Comparison of ENCODE assay signal across 17 cellular contexts in genomic region chr14:74973905-74974363, GRCh38. TPM values are rescaled to one million over a fixed set of nuclear protein-coding genes. Genes with fewer than 3 reads are reported as not detected.
A peak's percentile ranks its signal among the peaks of the same experiment; 100 is the strongest.
DNase-seq lines count a peak whose midpoint lies in the region; ATAC-seq lines count a peak whose summit lies in the region.
"Had no signal": no experiment of that assay in that cellular context is flagged by ENCODE, and none has a peak within 500 bp of the region (broad histone marks: within the 10 kb centered on the region; RNA-seq: fewer than 3 reads in every experiment).

No MANE protein-coding gene starts in this region.

- H3K4me1 Mint-ChIP-seq in stimulated activated naive CD8-positive, alpha-beta T cell treated with anti-CD3 and anti-CD28 coated beads, Interleukin-15, amount 100 ng/mL, for 72 hours = peaks cover 15% of the 10 kb centered on the region
- H3K4me1 Mint-ChIP-seq in dendritic cell treated with granulocyte-macrophage colony-stimulating factor and Interleukin-4, amounts not matched to agents 40 ng/mL and 50 ng/mL, for 4 days (ENCODE audit: low read depth) = peaks cover 19% of the 10 kb centered on the region
- H3K4me1 Mint-ChIP-seq in naive thymus-derived CD8-positive, alpha-beta T cell = peaks cover 0 to 8% (median 6%) of the 10 kb centered on the region in 4 donors
- no peaks in the 10 kb centered on the region for H3K4me1 Mint-ChIP-seq in activated T-cell treated with anti-CD3 and anti-CD28 coated beads, Interleukin-2, amount 50 U/mL, for 4 hours (ENCODE audit: low read depth)
- H3K4me1 Mint-ChIP-seq: activated T-helper 17 cell treated with anti-CD3 and anti-CD28 coated beads, Interleukin-2, amount 50 U/mL, for 72 hours; naive B cell had no signal

- DNase-seq in stimulated activated naive CD8-positive, alpha-beta T cell treated with anti-CD3 and anti-CD28 coated beads, Interleukin-15, amount 100 ng/mL, for 72 hours = no peak
- DNase-seq in stimulated activated naive CD8-positive, alpha-beta T cell treated with anti-CD3 and anti-CD28 coated beads, Interleukin-15, Interleukin-2, amounts not matched to agents 100 U/mL and 50 U/mL, for 24 hours = no peak
- no peak for DNase-seq in naive thymus-derived CD8-positive, alpha-beta T cell
- DNase-seq in HuH-7 (ENCODE audit: low spot score) (no peak), NCI-H1436 treated with DMSO at 0.1 percent for 48 hours (lab: John Stamatoyannopoulos, UW) (no peak), medulla oblongata (ENCODE audit: extremely low spot score) (no peak)
- no peak for DNase-seq in activated T-cell treated with anti-CD3 and anti-CD28 coated beads, Interleukin-2, amount 50 U/mL, for 4 hours
- DNase-seq: activated CD4-positive, alpha-beta T cell treated with anti-CD3 and anti-CD28 coated beads for 1 hour; KG1; naive B cell; NCI-H1048; NCI-H2081; testis had no signal

- no peak overlapping the region for H3K4me3 Mint-ChIP-seq in stimulated activated naive CD8-positive, alpha-beta T cell treated with anti-CD3 and anti-CD28 coated beads, Interleukin-15, amount 100 ng/mL, for 72 hours
- H3K4me3 Mint-ChIP-seq in dendritic cell treated with granulocyte-macrophage colony-stimulating factor and Interleukin-4, amounts not matched to agents 40 ng/mL and 50 ng/mL, for 4 days = no peak overlapping the region
- no peak overlapping the region for H3K4me3 Mint-ChIP-seq in naive thymus-derived CD8-positive, alpha-beta T cell
- no peak overlapping the region for H3K4me3 Mint-ChIP-seq in activated T-cell treated with anti-CD3 and anti-CD28 coated beads, Interleukin-2, amount 50 U/mL, for 4 hours
- H3K4me3 Mint-ChIP-seq: activated CD8-positive, alpha-beta memory T cell treated with anti-CD3 and anti-CD28 coated beads, Interleukin-2, amount 10 ng/mL, durations not matched to agents 7 days and 5 days; activated T-helper 17 cell treated with anti-CD3 and anti-CD28 coated beads, Interleukin-2, amount 50 U/mL, for 72 hours; immature natural killer cell; naive B cell had no signal

- ATAC-seq in stimulated activated naive CD8-positive, alpha-beta T cell treated with anti-CD3 and anti-CD28 coated beads, Interleukin-15, amount 100 ng/mL, for 72 hours = no peak
- no peak for ATAC-seq in stimulated activated naive CD8-positive, alpha-beta T cell treated with anti-CD3 and anti-CD28 coated beads, Interleukin-15, Interleukin-2, amounts not matched to agents 100 U/mL and 50 U/mL, for 24 hours
- ATAC-seq in naive thymus-derived CD8-positive, alpha-beta T cell = no peak
- ATAC-seq in activated T-cell treated with anti-CD3 and anti-CD28 coated beads, Interleukin-2, amount 50 U/mL, for 4 hours = no peak

- POLR2A ChIA-PET in naive thymus-derived CD8-positive, alpha-beta T cell (lab: Charles Lee) = no interaction called here

- H3K27ac Mint-ChIP-seq in stimulated activated naive CD8-positive, alpha-beta T cell treated with anti-CD3 and anti-CD28 coated beads, Interleukin-15, amount 100 ng/mL, for 72 hours = peak overlapping the region; percentile 33 to 50
- H3K27ac Mint-ChIP-seq in dendritic cell treated with granulocyte-macrophage colony-stimulating factor and Interleukin-4, amounts not matched to agents 40 ng/mL and 50 ng/mL, for 4 days = peak overlapping the region; percentile 76
- H3K27ac Mint-ChIP-seq in naive thymus-derived CD8-positive, alpha-beta T cell = peak overlapping the region in 6 of 10 donors; percentile 16 to 75 (median 31)
- H3K27ac Mint-ChIP-seq: activated CD8-positive, alpha-beta memory T cell treated with anti-CD3 and anti-CD28 coated beads, Interleukin-2, amount 10 ng/mL, durations not matched to agents 7 days and 5 days; activated T-helper 17 cell treated with anti-CD3 and anti-CD28 coated beads, Interleukin-2, amount 50 U/mL, for 72 hours had no signal

- H3K36me3 Mint-ChIP-seq in dendritic cell treated with granulocyte-macrophage colony-stimulating factor and Interleukin-4, amounts not matched to agents 40 ng/mL and 50 ng/mL, for 4 days (ENCODE audit: low read depth) = no peaks in the 10 kb centered on the region
- H3K36me3 Mint-ChIP-seq in naive thymus-derived CD8-positive, alpha-beta T cell = no peaks in the 10 kb centered on the region
- no peaks in the 10 kb centered on the region for H3K36me3 Mint-ChIP-seq in activated T-cell treated with anti-CD3 and anti-CD28 coated beads, Interleukin-2, amount 50 U/mL, for 4 hours (ENCODE audit: insufficient read depth)
- H3K36me3 Mint-ChIP-seq: activated CD8-positive, alpha-beta memory T cell treated with anti-CD3 and anti-CD28 coated beads, Interleukin-2, amount 10 ng/mL, durations not matched to agents 7 days and 5 days; immature natural killer cell; naive B cell had no signal

- H3K27me3 Mint-ChIP-seq in stimulated activated naive CD8-positive, alpha-beta T cell treated with anti-CD3 and anti-CD28 coated beads, Interleukin-15, amount 100 ng/mL, for 72 hours = no peaks in the 10 kb centered on the region
- peaks cover 1% of the 10 kb centered on the region for H3K27me3 Mint-ChIP-seq in dendritic cell treated with granulocyte-macrophage colony-stimulating factor and Interleukin-4, amounts not matched to agents 40 ng/mL and 50 ng/mL, for 4 days
- H3K27me3 Mint-ChIP-seq in naive thymus-derived CD8-positive, alpha-beta T cell = peaks cover 0 to under 1% (median 0%) of the 10 kb centered on the region in 5 donors
- no peaks in the 10 kb centered on the region for H3K27me3 Mint-ChIP-seq in activated T-cell treated with anti-CD3 and anti-CD28 coated beads, Interleukin-2, amount 50 U/mL, for 4 hours (ENCODE audit: low read depth)
- H3K27me3 Mint-ChIP-seq: activated T-helper 17 cell treated with anti-CD3 and anti-CD28 coated beads, Interleukin-2, amount 50 U/mL, for 72 hours; naive B cell had no signal

- intact Hi-C loops in dendritic cell treated with granulocyte-macrophage colony-stimulating factor and Interleukin-4, amounts not matched to agents 40 ng/mL and 50 ng/mL, for 4 days (cut with micrococcal nuclease) = no loop called here

- H3K9me3 Mint-ChIP-seq in stimulated activated naive CD8-positive, alpha-beta T cell treated with anti-CD3 and anti-CD28 coated beads, Interleukin-15, amount 100 ng/mL, for 72 hours = no peaks in the 10 kb centered on the region
- no peaks in the 10 kb centered on the region for H3K9me3 Mint-ChIP-seq in dendritic cell treated with granulocyte-macrophage colony-stimulating factor and Interleukin-4, amounts not matched to agents 40 ng/mL and 50 ng/mL, for 4 days
- no peaks in the 10 kb centered on the region for H3K9me3 Mint-ChIP-seq in naive thymus-derived CD8-positive, alpha-beta T cell
- H3K9me3 Mint-ChIP-seq in activated T-cell treated with anti-CD3 and anti-CD28 coated beads, Interleukin-2, amount 50 U/mL, for 4 hours = no peaks in the 10 kb centered on the region
- H3K9me3 Mint-ChIP-seq: activated T-helper 17 cell treated with anti-CD3 and anti-CD28 coated beads, Interleukin-2, amount 50 U/mL, for 72 hours; immature natural killer cell; naive B cell had no signal

RNA-seq across cellular contexts. Expression of gene PGF, which starts 18.5 kb away (rescaled TPM):
- not detected for total RNA-seq in naive thymus-derived CD8-positive, alpha-beta T cell
- under 1 TPM in 1 of 3 donors, not detected in 2; 0.13 TPM for polyA plus RNA-seq in naive thymus-derived CD8-positive, alpha-beta T cell
- under 1 TPM; 0.18 to 0.38 (median 0.18) TPM for total RNA-seq in activated T-cell treated with anti-CD3 and anti-CD28 coated beads, Interleukin-2, amount 50 U/mL, for 4 hours

RNA-seq across cellular contexts. Expression of gene EIF2B2, which starts 28.8 kb away (rescaled TPM):
- total RNA-seq in naive thymus-derived CD8-positive, alpha-beta T cell = 10 to 100 TPM; 28.7 to 36.7 TPM
- polyA plus RNA-seq in naive thymus-derived CD8-positive, alpha-beta T cell = 10 to 100 TPM; 14.1 to 26.7 (median 17.5) TPM
- 10 to 100 TPM; 61.2 to 69.4 (median 66.0) TPM for total RNA-seq in activated T-cell treated with anti-CD3 and anti-CD28 coated beads, Interleukin-2, amount 50 U/mL, for 4 hours

RNA-seq across cellular contexts. Expression of gene RPS6KL1, which starts 50.9 kb away (rescaled TPM):
- 1 to 10 TPM; 3.8 to 6.4 TPM for total RNA-seq in naive thymus-derived CD8-positive, alpha-beta T cell
- 1 to 10 TPM in 2 of 3 donors, under 1 TPM in 1; 0.50 to 3.6 (median 1.7) TPM for polyA plus RNA-seq in naive thymus-derived CD8-positive, alpha-beta T cell
- total RNA-seq in activated T-cell treated with anti-CD3 and anti-CD28 coated beads, Interleukin-2, amount 50 U/mL, for 4 hours = 10 to 100 TPM; 13.2 to 20.7 (median 17.3) TPM
